Comparison of ENCODE assay signal across 29 cellular contexts in genomic region chr18:23842305-23842704, GRCh38.
A peak's percentile ranks its signal among the peaks of the same experiment; 100 is the strongest.
DNase-seq lines count a peak whose midpoint lies in the region; TF ChIP-seq lines count a peak whose summit lies in the region.
"Had no signal": no experiment of that assay in that cellular context is flagged by ENCODE, and none has a peak within 500 bp of the region (broad histone marks: within the 10 kb centered on the region; RNA-seq: fewer than 3 reads in every experiment).

No MANE protein-coding gene starts in this region.

- no peak for TF ChIP-seq CTCF in glutamatergic neuron (IDR thresholded peaks at IDR 0.05; ENCODE audit: partially characterized antibody, unreplicated experiment)

- H3K9ac ChIP-seq in trophoblast cell (ENCODE audit: low read length), result peak overlapping the region; percentile 41
- H3K9ac ChIP-seq: BLaER1; BLaER1 treated with 17β-estradiol and CSF1 and Interleukin-3, amounts not matched to agents 10 nM and 100 nM had no signal

- no peak overlapping the region for H4K91ac ChIP-seq in trophoblast cell (ENCODE audit: low read depth, low read length)

- no peak overlapping the region for H3K18ac ChIP-seq in trophoblast cell (ENCODE audit: low read length)

- no peak for DNase-seq in trophoblast cell
- no peak for DNase-seq in glutamatergic neuron
- DNase-seq: 8988T; ACHN; AML-193; BE2C; C1 segment of cervical spinal cord; Caco-2; Calu3; CD4-positive, alpha-beta memory T cell; CD4-positive, alpha-beta T cell; CD4-positive, CD25-positive, alpha-beta regulatory T cell; CD8-positive, alpha-beta memory T cell; CD8-positive, alpha-beta T cell; COR-L47; DMS 273 treated with DMSO at 0.1 percent for 48 hours; DMS153; DMS53; DMS79; DMS79 treated with DMSO at 0.1 percent for 48 hours; DND-41; EL had no signal

- H3K27ac ChIP-seq in trophoblast cell (ENCODE audit: low read depth, low read length), result no peak overlapping the region
- H3K27ac ChIP-seq: 22Rv1, A549, C4-2B had no signal

- H3K27me3 Mint-ChIP-seq in glutamatergic neuron (ENCODE audit: unreplicated experiment), result peaks cover 4% of the 10 kb centered on the region
- H3K27me3 Mint-ChIP-seq: CD4-positive, alpha-beta T cell; CD4-positive, CD25-positive, alpha-beta regulatory T cell had no signal

- H3K4ac ChIP-seq in trophoblast cell (ENCODE audit: low read depth, low read length), result no peak overlapping the region

- H3K4me2 ChIP-seq in trophoblast cell (ENCODE audit: low read length), result no peak overlapping the region
- H3K4me2 ChIP-seq: A549, BLaER1 had no signal

- H3K14ac ChIP-seq in trophoblast cell (ENCODE audit: low read length), result no peak overlapping the region

- WGBS in trophoblast cell (ENCODE audit: extremely low coverage, insufficient coverage, insufficient read length), result no CpG with 5 or more reads among the region's 14 CpGs

- H3K79me1 ChIP-seq in trophoblast cell (ENCODE audit: low read length), result no peaks in the 10 kb centered on the region

- H3K27ac Mint-ChIP-seq in glutamatergic neuron (ENCODE audit: unreplicated experiment), result no peak overlapping the region
- H3K27ac Mint-ChIP-seq: B cell; CD14-positive monocyte; CD4-positive, alpha-beta T cell; CD8-positive, alpha-beta T cell had no signal

- H3K36me3 ChIP-seq in trophoblast cell (ENCODE audit: control insufficient read depth in 1 of 2, insufficient read depth in 2 of 2, low read length in 2 of 2), result no peaks in the 10 kb centered on the region
- H3K36me3 ChIP-seq: BE2C had no signal

- H2BK5ac ChIP-seq in trophoblast cell (ENCODE audit: low read depth, low read length, poor library complexity), result no peak overlapping the region

- H3K9me3 ChIP-seq in trophoblast cell (ENCODE audit: insufficient read depth, low read depth, low read length), result no peaks in the 10 kb centered on the region
- H3K9me3 ChIP-seq: A549, BE2C, BLaER1, Caco-2 had no signal

- no peak overlapping the region for H4K12ac ChIP-seq in trophoblast cell (ENCODE audit: low read depth, low read length)

- peaks cover 12% of the 10 kb centered on the region for H3K36me3 Mint-ChIP-seq in glutamatergic neuron (ENCODE audit: unreplicated experiment)
- H3K36me3 Mint-ChIP-seq: CD14-positive monocyte; CD4-positive, alpha-beta memory T cell; CD4-positive, CD25-positive, alpha-beta regulatory T cell; CD8-positive, alpha-beta memory T cell; CD8-positive, alpha-beta T cell had no signal

- peaks cover 6% of the 10 kb centered on the region for H3K9me3 Mint-ChIP-seq in glutamatergic neuron (ENCODE audit: unreplicated experiment)
- H3K9me3 Mint-ChIP-seq: CD4-positive, alpha-beta T cell; CD4-positive, CD25-positive, alpha-beta regulatory T cell; CD8-positive, alpha-beta memory T cell; CD8-positive, alpha-beta T cell had no signal

- H2BK120ac ChIP-seq in trophoblast cell (ENCODE audit: insufficient read depth, low read length, poor library complexity), result no peak overlapping the region

- H2AK5ac ChIP-seq in trophoblast cell (ENCODE audit: low read length), result no peak overlapping the region

- no peak overlapping the region for H3K23ac ChIP-seq in trophoblast cell (ENCODE audit: low read length)

- H4K8ac ChIP-seq in trophoblast cell (ENCODE audit: low read depth, low read length), result no peak overlapping the region

- H3K4me1 Mint-ChIP-seq in glutamatergic neuron (ENCODE audit: low read depth, unreplicated experiment), result peaks cover 22% of the 10 kb centered on the region

- no peaks in the 10 kb centered on the region for H3K79me2 ChIP-seq in trophoblast cell (ENCODE audit: control insufficient read depth, insufficient read depth, low read length, poor library complexity)

- no peak overlapping the region for H3K4me3 Mint-ChIP-seq in glutamatergic neuron (ENCODE audit: unreplicated experiment)
- H3K4me3 Mint-ChIP-seq: B cell; CD14-positive monocyte; CD4-positive, alpha-beta memory T cell; CD4-positive, alpha-beta T cell; CD4-positive, CD25-positive, alpha-beta regulatory T cell; CD8-positive, alpha-beta memory T cell; CD8-positive, alpha-beta T cell had no signal

- H3K4me3 ChIP-seq in trophoblast cell (ENCODE audit: low read depth, low read length), result no peak overlapping the region
- H3K4me3 ChIP-seq: A549; BLaER1; BLaER1 treated with 17β-estradiol and CSF1 and Interleukin-3, amounts not matched to agents 10 nM and 100 nM had no signal

- peaks cover 7% of the 10 kb centered on the region in 2 experiments for H3K4me1 ChIP-seq in trophoblast cell (ENCODE audit: control insufficient read depth in 1 of 2, insufficient read depth in 2 of 2, low read length in 2 of 2)
- H3K4me1 ChIP-seq: A549, BE2C had no signal

- no peak overlapping the region for H2BK12ac ChIP-seq in trophoblast cell (ENCODE audit: low read length)

- no peak overlapping the region for H2AFZ ChIP-seq in trophoblast cell (ENCODE audit: insufficient read depth, low read length, poor library complexity)

- no peaks in the 10 kb centered on the region for H3K27me3 ChIP-seq in trophoblast cell (ENCODE audit: insufficient read depth, low read length)
- H3K27me3 ChIP-seq: BE2C; BLaER1; BLaER1 treated with 17β-estradiol and CSF1 and Interleukin-3, amounts not matched to agents 10 nM and 100 nM had no signal
